In the genomic region with DNA sequence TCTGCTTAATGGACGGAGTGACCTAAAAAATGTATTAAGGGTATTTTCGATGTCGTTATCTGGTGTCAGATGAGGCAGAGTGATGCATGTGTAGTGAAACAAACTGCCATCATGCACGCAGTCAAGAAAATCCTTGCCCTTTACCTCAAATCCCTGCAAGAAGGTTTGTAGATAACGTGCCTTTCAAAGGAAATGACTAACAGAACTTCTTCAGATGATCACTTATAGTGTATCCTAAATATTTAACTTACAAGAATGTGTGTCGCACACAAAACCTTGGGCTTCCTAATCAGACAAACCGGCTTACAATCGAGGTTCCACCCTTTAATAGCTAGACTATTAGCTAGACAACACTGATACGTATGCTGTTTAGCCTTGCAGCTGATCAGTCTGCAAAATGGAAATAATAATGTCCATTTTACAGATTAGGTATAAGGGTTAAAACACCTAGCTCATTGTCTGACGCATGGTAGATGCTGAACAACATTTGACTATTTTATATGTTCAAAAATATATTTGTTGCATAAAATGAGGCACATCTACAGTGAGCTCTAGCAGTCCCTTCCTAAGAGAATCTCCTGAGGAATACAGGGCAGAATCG, we compare ENCODE assay signal across 8 cellular contexts. TPM values are rescaled to one million over a fixed set of nuclear protein-coding genes. Genes with fewer than 3 reads are reported as not detected.
DNase-seq lines count a peak whose midpoint lies in the region; ATAC-seq, FAIRE-seq and TF ChIP-seq lines count a peak whose summit lies in the region.

No MANE protein-coding gene starts in this region.

- no peaks in the 10 kb centered on the region for H3K9me3 ChIP-seq in HepG2 (ENCODE audit: low read length)
- H3K9me3 ChIP-seq in tibial nerve: no peaks in the 10 kb centered on the region

- H3K4me2 ChIP-seq in HepG2 (ENCODE audit: low read depth, low read length): peak overlapping the region; percentile 100

- TF ChIP-seq EP300 in HepG2 (IDR thresholded peaks at IDR 0.05; ENCODE audit: low read depth in 2 of 2, low read length in 2 of 2) (no peak), HepG2 (CRISPR knock-in tag; IDR thresholded peaks at IDR 0.05; ENCODE audit: borderline replicate concordance) (no peak), tibial nerve (IDR thresholded peaks at IDR 0.05) (no peak)

- no peak for DNase-seq in activated T-cell treated with anti-CD3 and anti-CD28 coated beads, Interleukin-2, amount 50 U/mL, for 24 hours
- DNase-seq in activated T-cell treated with anti-CD3 and anti-CD28 coated beads for 4 hours (no peak), HepG2 (ENCODE audit: low spot score) (no peak), tibial nerve (ENCODE audit: low spot score in 2 of 2) (no peak), UCSD-AML1 (lab: John Stamatoyannopoulos, UW; ENCODE audit: unreplicated experiment) (no peak), epidermal melanocyte (ENCODE audit: insufficient read length, low spot score) (no peak), NCI-H524 treated with DMSO at 0.1 percent for 48 hours (lab: John Stamatoyannopoulos, UW) (no peak)
- no peak for DNase-seq in activated CD8-positive, alpha-beta T cell treated with anti-CD3 and anti-CD28 coated beads, Interleukin-2, amount 10 ng/mL, durations not matched to agents 7 days and 5 days

- peak overlapping the region; percentile 93 for H3K4me3 Mint-ChIP-seq in activated T-cell treated with anti-CD3 and anti-CD28 coated beads, Interleukin-2, amount 50 U/mL, for 24 hours
- H3K4me3 Mint-ChIP-seq in activated CD8-positive, alpha-beta T cell treated with anti-CD3 and anti-CD28 coated beads, Interleukin-2, amount 10 ng/mL, durations not matched to agents 7 days and 5 days: peak overlapping the region; percentile 91

- TF ChIP-seq POLR2A in HepG2 (IDR thresholded peaks at IDR 0.05; ENCODE audit: insufficient read depth in 1 of 2, low read depth in 2 of 2, low read length in 2 of 2) (no peak), tibial nerve (IDR thresholded peaks at IDR 0.05) (no peak)

- H3K9ac ChIP-seq in HepG2 (ENCODE audit: insufficient read depth, low read depth, low read length): peak overlapping the region; percentile 97

- peak overlapping the region; percentile 97 for H3K27ac Mint-ChIP-seq in activated T-cell treated with anti-CD3 and anti-CD28 coated beads, Interleukin-2, amount 50 U/mL, for 24 hours
- H3K27ac Mint-ChIP-seq in activated CD8-positive, alpha-beta T cell treated with anti-CD3 and anti-CD28 coated beads, Interleukin-2, amount 10 ng/mL, durations not matched to agents 7 days and 5 days: peak overlapping the region; percentile 96

- H2AFZ ChIP-seq in HepG2 (ENCODE audit: low read length): peak overlapping the region; percentile 98

- peaks cover 37% of the 10 kb centered on the region for H3K36me3 Mint-ChIP-seq in activated T-cell treated with anti-CD3 and anti-CD28 coated beads, Interleukin-2, amount 50 U/mL, for 24 hours (ENCODE audit: low read depth)
- peaks cover 20% of the 10 kb centered on the region for H3K36me3 Mint-ChIP-seq in activated CD8-positive, alpha-beta T cell treated with anti-CD3 and anti-CD28 coated beads, Interleukin-2, amount 10 ng/mL, durations not matched to agents 7 days and 5 days (ENCODE audit: low read depth)

- H3K4me1 ChIP-seq in HepG2 (ENCODE audit: insufficient read depth, low read length): peaks cover 52% of the 10 kb centered on the region
- peaks cover 0 to 42% (median 16%) of the 10 kb centered on the region in 4 donors for H3K4me1 ChIP-seq in tibial nerve

- peak overlapping the region; percentile 44 for H3K27ac ChIP-seq in HepG2 (ENCODE audit: extremely low read length, insufficient read depth, low read length)
- peak overlapping the region; percentile 94 to 98 (median 97) for H3K27ac ChIP-seq in tibial nerve

- intact Hi-C loops in HepG2 (cut with micrococcal nuclease; ENCODE audit: unreplicated experiment): loop anchor here (10.0 kb wide), 1 partner anchor 228 kb away; no protein-coding TSS in a partner anchor

- H3K27me3 ChIP-seq in HepG2 (ENCODE audit: control insufficient read depth in 1 of 2, insufficient read depth in 2 of 2, low read length in 2 of 2) (no peaks in the 10 kb centered on the region), tibial nerve (no peaks in the 10 kb centered on the region)

- no peak for FAIRE-seq in HepG2 (lab: Jason Lieb, UNC)

- POLR2A ChIA-PET in activated CD8-positive, alpha-beta T cell treated with anti-CD3 and anti-CD28 coated beads, Interleukin-2, amount 10 ng/mL, durations not matched to agents 7 days and 5 days (lab: Charles Lee): interaction anchor here (0.7 kb wide), 1 partner anchor 142 kb away, joined by 3 read pairs; no protein-coding TSS in a partner anchor
- POLR2A ChIA-PET in HepG2 (lab: Yijun Ruan, JAX): interaction anchor here (0.8 kb wide), 1 partner anchor 36 kb away, joined by 4 read pairs; no protein-coding TSS in a partner anchor

- 10% methylated on average over 11 of the region's 11 CpGs for WGBS in HepG2 (ENCODE audit: low lambda C conversion rate)
- WGBS in tibial nerve, 2 donors: 35 to 37% methylated on average over 11 of the region's 11 CpGs

- peak overlapping the region; percentile 74 to 90 (median 85) for H3K4me3 ChIP-seq in HepG2 (replicated peaks in 1 of 3; ENCODE audit: insufficient read depth in 1 of 3, low read depth in 2 of 3, low read length in 3 of 3)
- peak overlapping the region; percentile 63 to 97 (median 82) for H3K4me3 ChIP-seq in tibial nerve

- H4K20me1 ChIP-seq in HepG2 (ENCODE audit: insufficient read depth, low read length): peaks cover 28% of the 10 kb centered on the region

- no peaks in the 10 kb centered on the region for H3K9me3 Mint-ChIP-seq in activated T-cell treated with anti-CD3 and anti-CD28 coated beads, Interleukin-2, amount 50 U/mL, for 24 hours
- H3K9me3 Mint-ChIP-seq in activated CD8-positive, alpha-beta T cell treated with anti-CD3 and anti-CD28 coated beads, Interleukin-2, amount 10 ng/mL, durations not matched to agents 7 days and 5 days (ENCODE audit: insufficient read depth): no peaks in the 10 kb centered on the region

- BruUV-seq in HepG2 (replicated peaks; lab: Mats Ljungman, UMichigan): TSS peak; percentile 80

- H3K4me1 Mint-ChIP-seq in activated T-cell treated with anti-CD3 and anti-CD28 coated beads, Interleukin-2, amount 50 U/mL, for 24 hours (ENCODE audit: low read depth): peaks cover 47% of the 10 kb centered on the region
- H3K4me1 Mint-ChIP-seq in activated CD8-positive, alpha-beta T cell treated with anti-CD3 and anti-CD28 coated beads, Interleukin-2, amount 10 ng/mL, durations not matched to agents 7 days and 5 days (ENCODE audit: low read depth): peaks cover 37% of the 10 kb centered on the region

- H3K27me3 Mint-ChIP-seq in activated T-cell treated with anti-CD3 and anti-CD28 coated beads, Interleukin-2, amount 50 U/mL, for 24 hours: no peaks in the 10 kb centered on the region
- no peaks in the 10 kb centered on the region for H3K27me3 Mint-ChIP-seq in activated CD8-positive, alpha-beta T cell treated with anti-CD3 and anti-CD28 coated beads, Interleukin-2, amount 10 ng/mL, durations not matched to agents 7 days and 5 days (ENCODE audit: low read depth)

- H3K79me2 ChIP-seq in HepG2 (ENCODE audit: insufficient read depth, low read length): peaks cover 45% of the 10 kb centered on the region

- CTCF ChIA-PET in activated CD8-positive, alpha-beta T cell treated with anti-CD3 and anti-CD28 coated beads, Interleukin-2, amount 10 ng/mL, durations not matched to agents 7 days and 5 days (lab: Charles Lee): no interaction called here
- CTCF ChIA-PET in HepG2 (lab: Yijun Ruan, JAX; ENCODE audit: low intra/inter-chr PET ratio, low total read pairs): no interaction called here

- ATAC-seq in activated CD8-positive, alpha-beta T cell treated with anti-CD3 and anti-CD28 coated beads, Interleukin-2, amount 10 ng/mL, durations not matched to agents 7 days and 5 days: no peak
- no peak for ATAC-seq in HepG2

- no peak for TF ChIP-seq RAD21 in HepG2 (CRISPR knock-in tag; IDR thresholded peaks at IDR 0.05)

- H3K36me3 ChIP-seq in HepG2 (replicated peaks in 1 of 2; ENCODE audit: control insufficient read depth in 1 of 2, insufficient read depth in 2 of 2, low read length in 2 of 2): no peaks in the 10 kb centered on the region; a peak in 2 of 5 replicates
- H3K36me3 ChIP-seq in tibial nerve: no peaks in the 10 kb centered on the region

- no peak for TF ChIP-seq CTCF in HepG2 (CRISPR knock-in tag; IDR thresholded peaks at IDR 0.05)
- TF ChIP-seq CTCF in tibial nerve (IDR thresholded peaks at IDR 0.05): no peak

- in situ Hi-C loops in HepG2 (cut with HindIII; ENCODE audit: extremely low pct_ligation_motif_present, low pct_unique_long_range_greater_than_20kb): no loop called here

TF ChIP-seq in HepG2, 621 proteins besides CTCF, POLR2A, EP300 and RAD21 (continues in another document):
- TF ChIP-seq ZNF629 (CRISPR knock-in tag; conservative IDR thresholded peaks at IDR 0.05) (peak; percentile 67), ZNF253 (CRISPR knock-in tag; IDR thresholded peaks at IDR 0.05; ENCODE audit: borderline replicate concordance) (no peak)

RNA-seq across cellular contexts. Expression of gene TBCA, which starts 0.6 kb away (rescaled TPM):
- 100 to 1,000 TPM; 159 to 168 TPM for total RNA-seq in activated CD8-positive, alpha-beta T cell treated with anti-CD3 and anti-CD28 coated beads, Interleukin-2, amount 10 ng/mL, durations not matched to agents 7 days and 5 days
- 309 and 398 TPM in 2 replicates for total RNA-seq in HepG2 (2016; rRNA removed; fragmentation: Illumina TruSeq; extraction: Trizol)
- total RNA-seq in HepG2 (2016; cell fraction: cytosol; rRNA removed; fragmentation: Illumina TruSeq; extraction: Trizol; ENCODE audit: low read depth): 188 and 190 TPM in 2 replicates
- 314 and 394 TPM in 2 replicates for total RNA-seq in HepG2 (2016; cell fraction: insoluble cytoplasmic fraction; rRNA removed; fragmentation: Illumina TruSeq; extraction: Trizol)
- total RNA-seq in HepG2 (2016; cell fraction: membrane; rRNA removed; fragmentation: Illumina TruSeq; extraction: Trizol): 213 and 228 TPM in 2 replicates
- 121 and 126 TPM in 2 replicates for total RNA-seq in HepG2 (2016; cell fraction: nucleus; rRNA removed; fragmentation: Illumina TruSeq; extraction: Trizol)
- 73.3 and 93.8 TPM in 2 replicates for polyA plus RNA-seq in HepG2 (2011; rRNA removed)
- 69.3 and 95.9 TPM in 2 replicates for polyA plus RNA-seq in HepG2 (2011; cell fraction: cytosol; rRNA removed)
- 22.7 and 38.2 TPM in 2 replicates for polyA plus RNA-seq in HepG2 (2011; cell fraction: nucleus; rRNA removed)
- polyA plus RNA-seq in HepG2 (2012): 312 and 399 TPM in 2 replicates
- polyA plus RNA-seq in HepG2 (2016; cell fraction: cytosol; fragmentation: Illumina TruSeq; extraction: Trizol; ENCODE audit: low read depth): 196 and 223 TPM in 2 replicates
- polyA plus RNA-seq in HepG2 (2016; cell fraction: insoluble cytoplasmic fraction; fragmentation: Illumina TruSeq; extraction: Trizol; ENCODE audit: low read depth): 459 and 468 TPM in 2 replicates
- polyA plus RNA-seq in HepG2 (2016; cell fraction: membrane; fragmentation: Illumina TruSeq; extraction: Trizol; ENCODE audit: low read depth): 234 TPM in 2 replicates
- polyA plus RNA-seq in HepG2 (2016; cell fraction: nucleus; fragmentation: Illumina TruSeq; extraction: Trizol; ENCODE audit: insufficient read depth, low read depth): 278 and 287 TPM in 2 replicates
- polyA minus RNA-seq in HepG2 (2011; rRNA and poly(A)+ RNA removed; ENCODE audit: low replicate concordance): 2.0 and 3.4 TPM in 2 replicates
- 31.8 and 37.9 TPM in 2 replicates for polyA minus RNA-seq in HepG2 (2011; cell fraction: cytosol; rRNA and poly(A)+ RNA removed)
- polyA minus RNA-seq in HepG2 (2011; cell fraction: nucleus; rRNA and poly(A)+ RNA removed): 21.8 and 29.8 TPM in 2 replicates
- total RNA-seq in tibial nerve: 100 to 1,000 TPM in 3 of 4 donors, 10 to 100 TPM in 1; 83.2 to 157 (median 120) TPM
